ENCODE assay signal across 14 cellular contexts in the genomic region with DNA sequence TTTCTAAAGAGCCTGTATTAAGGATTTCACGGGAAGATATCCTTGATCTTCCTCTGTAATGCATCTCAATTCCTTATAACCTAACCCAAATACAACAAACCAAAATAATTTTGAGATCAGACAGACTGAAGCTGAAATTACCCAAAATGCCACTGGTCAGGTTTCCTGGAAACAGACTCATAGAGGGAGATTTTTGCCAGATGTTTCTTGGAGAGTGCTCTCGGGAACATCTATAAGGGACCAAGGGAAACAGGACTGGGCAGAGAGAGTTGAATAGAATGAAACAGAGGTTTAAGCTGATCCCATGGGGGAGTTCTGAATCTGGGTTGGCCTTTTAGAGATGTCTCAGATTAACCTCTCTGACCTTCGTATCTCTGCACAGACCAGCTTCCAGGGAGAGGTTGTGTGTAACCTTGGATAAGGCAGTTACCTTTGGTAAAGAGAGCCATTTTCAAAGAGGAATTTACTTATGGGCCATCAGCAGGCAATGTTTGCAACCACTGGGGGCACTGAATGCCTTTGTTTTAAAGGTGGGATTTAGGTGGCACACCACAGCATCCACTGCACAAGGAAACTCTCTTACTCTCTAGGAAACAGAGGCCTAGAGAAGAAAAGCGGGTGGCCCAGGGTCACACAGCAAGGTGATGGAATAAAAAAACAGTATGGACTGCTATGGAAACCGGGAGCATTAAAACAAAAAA.
A peak's percentile ranks its signal among the peaks of the same experiment; 100 is the strongest.
DNase-seq lines count a peak whose midpoint lies in the region; ATAC-seq, FAIRE-seq and TF ChIP-seq lines count a peak whose summit lies in the region.
"Had no signal": no experiment of that assay in that cellular context is flagged by ENCODE, and none has a peak within 500 bp of the region (broad histone marks: within the 10 kb centered on the region; RNA-seq: fewer than 3 reads in every experiment).

No MANE protein-coding gene starts in this region.

- no peak overlapping the region for H2BK120ac ChIP-seq in mesendoderm (ENCODE audit: low read depth, low read length)

- no peak overlapping the region for H3K4ac ChIP-seq in mesendoderm (ENCODE audit: low read depth, low read length)

- no peaks in the 10 kb centered on the region for H3K79me2 ChIP-seq in GM12878 (ENCODE audit: control insufficient read depth, insufficient read depth, low read length)
- H3K79me2 ChIP-seq in mesendoderm (ENCODE audit: control insufficient read depth, insufficient read depth, low read length), result no peaks in the 10 kb centered on the region

- no peak overlapping the region for H3K9ac ChIP-seq in GM12878 (ENCODE audit: control insufficient read depth, insufficient read depth, low read length)
- no peak overlapping the region for H3K9ac ChIP-seq in mesendoderm (ENCODE audit: low read length)

- no peaks in the 10 kb centered on the region for H3K9me3 ChIP-seq in BE2C
- H3K9me3 ChIP-seq in GM12878 (replicated peaks; ENCODE audit: control insufficient read depth, insufficient read depth, low read length), result no peaks in the 10 kb centered on the region
- H3K9me3 ChIP-seq in mucosa of descending colon, result no peaks in the 10 kb centered on the region

- H3K4me3 ChIP-seq in BE2C (ENCODE audit: low read depth, low read length) (no peak overlapping the region), GM12878 (no peak overlapping the region), mesendoderm (ENCODE audit: low read length) (no peak overlapping the region), mucosa of descending colon (no peak overlapping the region)

- CTCF ChIA-PET in GM12878 (lab: Yijun Ruan, JAX), result interaction anchor here (0.9 to 3.4 kb wide), 19 partner anchors 9 to 162 kb away, joined by 3 to 48 read pairs (median 5); no protein-coding TSS in a partner anchor

- DNase-seq in BE2C (no peak), GM18507 (ENCODE audit: extremely low spot score, insufficient read length, low read depth) (no peak), GM12878 (ENCODE audit: low read depth, low spot score) (no peak), mesendoderm (peak; percentile 13), DMS53 (lab: John Stamatoyannopoulos, UW) (no peak), H4 (ENCODE audit: low spot score) (no peak), mucosa of descending colon (no peak)
- DNase-seq: activated CD8-positive, alpha-beta T cell treated with anti-CD3 and anti-CD28 coated beads, Interleukin-2, amount 10 ng/mL, durations not matched to agents 7 days and 5 days; activated naive CD4-positive, alpha-beta T cell treated with anti-CD3 and anti-CD28 coated beads for 36 hours; foreskin keratinocyte; stimulated activated CD8-positive, alpha-beta memory T cell treated with anti-CD3 and anti-CD28 coated beads, Interleukin-4, amount 100 ng/mL, for 48 hours; T1000 had no signal

- no peak overlapping the region for H4K5ac ChIP-seq in mesendoderm (ENCODE audit: low read length)

- H3K36me3 ChIP-seq in BE2C (no peaks in the 10 kb centered on the region), GM12878 (ENCODE audit: control insufficient read depth in 2 of 2, insufficient read depth in 2 of 2, low read length in 1 of 2) (no peaks in the 10 kb centered on the region), mesendoderm (ENCODE audit: control insufficient read depth, insufficient read depth, low read length) (no peaks in the 10 kb centered on the region), mucosa of descending colon (ENCODE audit: low read depth) (no peaks in the 10 kb centered on the region)

- 0 out of 2 replicates have a peak, but pooled peaks have one; percentile 14 for TF ChIP-seq CTCF in BE2C (IDR thresholded peaks at IDR 0.05; ENCODE audit: low read depth, low read length)
- peak; percentile 16 to 29 (median 21); a peak in 2 of 6 replicates for TF ChIP-seq CTCF in GM12878 (IDR thresholded peaks at IDR 0.05 in 2 of 3, conservative IDR thresholded peaks at IDR 0.05 in 1 of 3; ENCODE audit: control insufficient read depth in 2 of 3, extremely low read depth in 1 of 3, insufficient read depth in 1 of 3, low read depth in 3 of 3, low read length in 3 of 3)
- TF ChIP-seq CTCF in mucosa of descending colon (IDR thresholded peaks at IDR 0.05), result no peak

- peak; percentile 55 for TF ChIP-seq RAD21 in GM12878 (IDR thresholded peaks at IDR 0.05; ENCODE audit: insufficient read depth, low read depth, low read length)

- POLR2A ChIA-PET in GM12878 (lab: Charles Lee), result interaction anchor here (1.1 to 2.5 kb wide), 11 partner anchors 23 to 71 kb away, joined by 3 to 10 read pairs (median 7); no protein-coding TSS in a partner anchor

- ATAC-seq in GM12878, result no peak
- ATAC-seq in GM21526 (IDR thresholded peaks at IDR 0.05; ENCODE audit: low FRiP score, unreplicated experiment), result no peak
- ATAC-seq in mucosa of descending colon, result no peak
- ATAC-seq: activated CD8-positive, alpha-beta T cell treated with anti-CD3 and anti-CD28 coated beads, Interleukin-2, amount 10 ng/mL, durations not matched to agents 7 days and 5 days; foreskin keratinocyte had no signal

- no peaks in the 10 kb centered on the region for H3K4me1 ChIP-seq in BE2C
- peaks cover 50% of the 10 kb centered on the region for H3K4me1 ChIP-seq in GM12878 (ENCODE audit: control insufficient read depth, insufficient read depth, low read length)
- H3K4me1 ChIP-seq in mesendoderm (ENCODE audit: control insufficient read depth, low read depth, low read length), result no peaks in the 10 kb centered on the region
- no peaks in the 10 kb centered on the region for H3K4me1 ChIP-seq in mucosa of descending colon (ENCODE audit: low read depth)
- H3K4me1 ChIP-seq: foreskin keratinocyte had no signal

- no peak overlapping the region for H3K23ac ChIP-seq in mesendoderm (ENCODE audit: low read length)

- intact Hi-C loops in GM12878 (cut with micrococcal nuclease; ENCODE audit: unreplicated experiment) (no loop called here), mucosa of descending colon (cut with DNase I, micrococcal nuclease) (no loop called here)

- no TSS peak for BruUV-seq in GM12878 (replicated peaks; lab: Mats Ljungman, UMichigan)

- SMC1A ChIA-PET in GM12878 (lab: Charles Lee; ENCODE audit: uncharacterized antibody, unreplicated experiment), result interaction anchor here (0.7 to 3.7 kb wide), 22 partner anchors 9 to 129 kb away, joined by 3 to 47 read pairs (median 7); no protein-coding TSS in a partner anchor

- no peak overlapping the region for H2AK5ac ChIP-seq in mesendoderm (ENCODE audit: low read length)

- FAIRE-seq in GM18507 (lab: Jason Lieb, UNC), result peak; percentile 33
- FAIRE-seq in GM12878 (lab: Jason Lieb, UNC), result no peak
- FAIRE-seq: colon had no signal

- no peak for TF ChIP-seq POLR2A in GM12878 (IDR thresholded peaks at IDR 0.05; ENCODE audit: low read depth, low read length)

- H4K8ac ChIP-seq in mesendoderm (ENCODE audit: low read depth, low read length), result no peak overlapping the region

- TF ChIP-seq EP300 in GM12878 (IDR thresholded peaks at IDR 0.05; ENCODE audit: borderline replicate concordance in 1 of 2, control insufficient read depth in 1 of 2, low read depth in 2 of 2, low read length in 2 of 2), result no peak

- no peak overlapping the region for H2AFZ ChIP-seq in GM12878 (ENCODE audit: control insufficient read depth, low read depth, low read length)

- H3K27ac ChIP-seq in GM12878 (ENCODE audit: control insufficient read depth, insufficient read depth) (peak overlapping the region; percentile 77; the same call in 1 of the 2 replicates), mesendoderm (ENCODE audit: low read depth, low read length) (no peak overlapping the region)
- H3K27ac ChIP-seq: foreskin keratinocyte had no signal

- WGBS in GM12878 (ENCODE audit: insufficient coverage, insufficient replicate concordance, low lambda C conversion rate, missing lambda C conversion rate), result 62% methylated on average over 5 of the region's 5 CpGs
- no CpG with 5 or more reads among the region's 5 CpGs for WGBS in mesendoderm (ENCODE audit: extremely low coverage, insufficient coverage, low lambda C conversion rate)

- no peaks in the 10 kb centered on the region for H3K79me1 ChIP-seq in mesendoderm (ENCODE audit: low read length)

- H2BK15ac ChIP-seq in mesendoderm (replicated peaks; ENCODE audit: low read depth), result no peak overlapping the region

- RAD21 ChIA-PET in GM12878 (lab: Charles Lee; ENCODE audit: unreplicated experiment), result interaction anchor here (0.9 to 3.6 kb wide), 21 partner anchors 10 to 1415 kb away, joined by 3 to 49 read pairs (median 6); no protein-coding TSS in a partner anchor

- H3K27me3 ChIP-seq in BE2C, result no peaks in the 10 kb centered on the region
- H3K27me3 ChIP-seq in GM12878 (replicated peaks in 1 of 2; ENCODE audit: control insufficient read depth in 2 of 2, insufficient read depth in 2 of 2, low read length in 1 of 2), result no peaks in the 10 kb centered on the region
- no peaks in the 10 kb centered on the region for H3K27me3 ChIP-seq in mesendoderm (ENCODE audit: insufficient read depth, low read length, poor library complexity)

- in situ Hi-C loops in GM12878 (cut with MboI), result loop anchor here (5.0 kb wide), 1 partner anchor 34 kb away; no protein-coding TSS in a partner anchor

- H3K4me2 ChIP-seq in GM12878 (ENCODE audit: control insufficient read depth, insufficient read depth) (no peak overlapping the region), mesendoderm (ENCODE audit: low read length) (no peak overlapping the region)

- no peak overlapping the region for H3K56ac ChIP-seq in mesendoderm (ENCODE audit: low read length)

- no peak overlapping the region for H2BK5ac ChIP-seq in mesendoderm (ENCODE audit: low read length)

- H3K18ac ChIP-seq in mesendoderm (ENCODE audit: low read length), result no peak overlapping the region

- no peaks in the 10 kb centered on the region for H4K20me1 ChIP-seq in GM12878 (ENCODE audit: control insufficient read depth, insufficient read depth)

TF ChIP-seq in GM12878, 131 proteins besides CTCF, POLR2A, EP300 and RAD21 (continues in another document):
- TF ChIP-seq BACH1 (IDR thresholded peaks at IDR 0.05; ENCODE audit: borderline replicate concordance) (no peak), CHD2 (IDR thresholded peaks at IDR 0.05; ENCODE audit: borderline replicate concordance, low read depth, low read length) (no peak), NR2F1 (conservative IDR thresholded peaks at IDR 0.05) (no peak), PAX8 (IDR thresholded peaks at IDR 0.05) (no peak), YY1 (IDR thresholded peaks at IDR 0.05; ENCODE audit: low read depth, low read length) (0 out of 2 replicates have a peak, but pooled peaks have one; percentile 14)
